In the genomic region with DNA sequence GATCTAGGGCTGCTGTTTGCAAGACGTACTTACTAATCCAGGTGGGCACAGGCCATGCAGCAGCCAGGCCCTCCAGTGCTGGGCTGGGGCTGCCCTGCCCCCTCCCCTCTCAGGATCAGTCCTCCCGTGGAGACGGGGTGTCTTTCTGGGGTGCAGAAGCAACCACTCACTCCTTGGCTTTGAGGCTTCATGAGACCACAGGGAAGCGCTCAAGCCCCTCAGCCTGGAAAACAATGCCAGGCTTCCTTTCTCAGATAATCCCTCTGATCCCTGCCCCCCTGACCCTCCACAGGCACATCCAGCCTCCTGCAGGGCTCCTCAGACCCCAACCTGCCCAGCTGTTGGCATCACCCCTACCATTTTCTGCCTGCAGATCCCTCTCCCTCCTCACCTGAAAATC, we compare ENCODE assay signal across 13 cellular contexts.
"Had no signal": no experiment of that assay in that cellular context is flagged by ENCODE, and none has a peak within 500 bp of the region (broad histone marks: within the 10 kb centered on the region; RNA-seq: fewer than 3 reads in every experiment).

No MANE protein-coding gene starts in this region.

- H3K9me3 ChIP-seq: neutrophil, prostate gland, right lobe of liver, SJSA1 had no signal

- H3K36me3 ChIP-seq: neutrophil, prostate gland, right lobe of liver, SJSA1 had no signal

- H3K27ac ChIP-seq: foreskin keratinocyte, neutrophil, prostate gland, right lobe of liver, SJSA1 had no signal

- H3K4me1 ChIP-seq: right lobe of liver had no signal

- H3K27me3 ChIP-seq: foreskin keratinocyte, neutrophil, right lobe of liver, SJSA1 had no signal

- DNase-seq: activated CD4-positive, alpha-beta T cell treated with anti-CD3 and anti-CD28 coated beads for 36 hours; activated naive CD8-positive, alpha-beta T cell treated with anti-CD3 and anti-CD28 coated beads for 36 hours; activated T-cell treated with anti-CD3 and anti-CD28 coated beads for 4 hours; anterior cingulate cortex; foreskin keratinocyte; left colon; stimulated activated CD4-positive, alpha-beta T cell treated with anti-CD3 and anti-CD28 coated beads, Interleukin-1b, Interleukin-23, amount 100 ng/mL, for 48 hours; T-helper 9 cell; trophoblast cell had no signal

- H3K4me3 ChIP-seq: prostate gland, right lobe of liver, SJSA1 had no signal
